ENCODE assay signal across 22 cellular contexts in genomic region chr6:132043148-132043547, GRCh38.
"Had no signal": no experiment of that assay in that cellular context is flagged by ENCODE, and none has a peak within 500 bp of the region (broad histone marks: within the 10 kb centered on the region; RNA-seq: fewer than 3 reads in every experiment).

No MANE protein-coding gene starts in this region.

- ATAC-seq: effector memory CD8-positive, alpha-beta T cell; esophagus mucosa; gastrocnemius medialis; heart right ventricle; left cardiac atrium; left lung; left ventricle myocardium superior; lower lobe of right lung had no signal

- H3K4me3 Mint-ChIP-seq: dendritic cell treated with granulocyte-macrophage colony-stimulating factor and Interleukin-4, amounts not matched to agents 40 ng/mL and 50 ng/mL, for 4 days; effector memory CD8-positive, alpha-beta T cell; endodermal cell had no signal

- H3K27me3 Mint-ChIP-seq: dendritic cell treated with granulocyte-macrophage colony-stimulating factor and Interleukin-4, amounts not matched to agents 40 ng/mL and 50 ng/mL, for 4 days had no signal

- H3K4me1 Mint-ChIP-seq: endodermal cell had no signal

- H3K27ac Mint-ChIP-seq: dendritic cell treated with granulocyte-macrophage colony-stimulating factor and Interleukin-4, amounts not matched to agents 40 ng/mL and 50 ng/mL, for 4 days; effector memory CD8-positive, alpha-beta T cell; endodermal cell had no signal

- DNase-seq: colonic mucosa; cortex of kidney; effector CD8-positive, alpha-beta T cell; effector memory CD8-positive, alpha-beta T cell; endodermal cell; erythroblast; esophagus squamous epithelium; foreskin fibroblast; foreskin melanocyte; gastrocnemius medialis; glutamatergic neuron; head of caudate nucleus; heart right ventricle; hippocampal formation; left cardiac atrium; left lung; left ventricle myocardium superior; lower lobe of right lung; mesenchymal stem cell; midbrain had no signal

- H3K9me3 Mint-ChIP-seq: effector memory CD8-positive, alpha-beta T cell had no signal
